ENCODE assay signal across 8 cellular contexts in genomic region chr1:45043094-45043493, GRCh38.
"Had no signal": no experiment of that assay in that cellular context is flagged by ENCODE, and none has a peak within 500 bp of the region (broad histone marks: within the 10 kb centered on the region; RNA-seq: fewer than 3 reads in every experiment).

No MANE protein-coding gene starts in this region.

- DNase-seq: GM23248, H7, HFFc6 had no signal

- H3K36me3 Mint-ChIP-seq: IgD-negative memory B cell had no signal

- H3K4me1 ChIP-seq: HAP-1 had no signal

- H3K4me1 Mint-ChIP-seq: IgD-negative memory B cell had no signal

- H3K27ac ChIP-seq: GM23248, HL-60 had no signal

- H3K36me3 ChIP-seq: HAP-1 had no signal

- H3K9me3 ChIP-seq: HAP-1 had no signal

- H3K4me3 ChIP-seq: GM23248, HAP-1 had no signal

- H3K4me3 Mint-ChIP-seq: HFFc6, IgD-negative memory B cell had no signal

- H3K27ac Mint-ChIP-seq: HFFc6 had no signal

- H3K9me3 Mint-ChIP-seq: HFFc6, IgD-negative memory B cell had no signal

- H2AFZ ChIP-seq: GM23248 had no signal

- H3K9ac ChIP-seq: GM23248 had no signal

- H3K27me3 Mint-ChIP-seq: IgD-negative memory B cell had no signal

- ATAC-seq: HCT116, HepG2 had no signal
